Comparison of ENCODE assay signal across 9 cellular contexts in genomic region chr15:84714816-84715215, GRCh38. TPM values are rescaled to one million over a fixed set of nuclear protein-coding genes. Genes with fewer than 3 reads are reported as not detected.
DNase-seq lines count a peak whose midpoint lies in the region; ATAC-seq and TF ChIP-seq lines count a peak whose summit lies in the region.
"Had no signal": no experiment of that assay in that cellular context is flagged by ENCODE, and none has a peak within 500 bp of the region (broad histone marks: within the 10 kb centered on the region; RNA-seq: fewer than 3 reads in every experiment).

No MANE protein-coding gene starts in this region.

- H3K27ac ChIP-seq in tibial artery = peak overlapping the region; percentile 87 to 90

- peak overlapping the region; percentile 80 for H3K4me3 ChIP-seq in kidney epithelial cell (ENCODE audit: low read depth, low read length)
- H3K4me3 ChIP-seq in tibial artery = peak overlapping the region; percentile 86 to 87

- H3K27me3 ChIP-seq in kidney epithelial cell (ENCODE audit: control insufficient read depth, insufficient read depth, low read length) = no peaks in the 10 kb centered on the region
- H3K27me3 ChIP-seq in tibial artery = no peaks in the 10 kb centered on the region

- H3K36me3 ChIP-seq in kidney epithelial cell (ENCODE audit: control insufficient read depth, insufficient read depth, low read length) (peaks cover 2% of the 10 kb centered on the region), tibial artery (peaks cover 8 to 15% (median 13%) of the 10 kb centered on the region in 3 donors)

- peaks cover 52% of the 10 kb centered on the region for H3K4me1 Mint-ChIP-seq in activated T-cell treated with anti-CD3 and anti-CD28 coated beads, Interleukin-2, amount 50 U/mL, for 24 hours (ENCODE audit: low read depth)

- no peak for DNase-seq in activated T-cell treated with anti-CD3 and anti-CD28 coated beads, Interleukin-2, amount 50 U/mL, for 24 hours
- DNase-seq in activated T-cell treated with anti-CD3 and anti-CD28 coated beads, Interleukin-2, amount 50 U/mL, for 48 hours = no peak
- DNase-seq in activated naive CD4-positive, alpha-beta T cell treated with anti-CD3 and anti-CD28 coated beads, Interleukin-2, amount 50 U/mL, for 72 hours (ENCODE audit: low spot score in 2 of 2) = no peak
- no peak for DNase-seq in kidney epithelial cell (ENCODE audit: low read depth)
- no peak for DNase-seq in tibial artery
- DNase-seq: NCI-H1048 had no signal

- no peaks in the 10 kb centered on the region for H3K9me3 ChIP-seq in tibial artery

- intact Hi-C loops in tibial artery (cut with DNase I; ENCODE audit: low total_unique reads) = loop anchor here (10.0 kb wide), 1 partner anchor 110 kb away; the partner anchor contains the start of gene ZSCAN2

- no peak for ATAC-seq in activated naive CD4-positive, alpha-beta T cell treated with anti-CD3 and anti-CD28 coated beads, Interleukin-2, amount 50 U/mL, for 72 hours
- no peak for ATAC-seq in GM21786 (IDR thresholded peaks at IDR 0.05; ENCODE audit: unreplicated experiment)
- ATAC-seq in GM18502 (IDR thresholded peaks at IDR 0.05; ENCODE audit: poor library complexity, unreplicated experiment) = no peak
- no peak for ATAC-seq in activated CD4-positive, CD25-positive, alpha-beta regulatory T cell treated with anti-CD3 and anti-CD28 coated beads, Interleukin-2, amount 50 U/mL, for 24 hours

- peak overlapping the region; percentile 100 for H3K4me3 Mint-ChIP-seq in activated T-cell treated with anti-CD3 and anti-CD28 coated beads, Interleukin-2, amount 50 U/mL, for 24 hours

- TF ChIP-seq CTCF in kidney epithelial cell (IDR thresholded peaks at IDR 0.05; ENCODE audit: insufficient read depth, low read length, poor library complexity, severe bottlenecking) = no peak
- TF ChIP-seq CTCF in tibial artery (IDR thresholded peaks at IDR 0.05) = no peak

- H3K27me3 Mint-ChIP-seq in activated T-cell treated with anti-CD3 and anti-CD28 coated beads, Interleukin-2, amount 50 U/mL, for 24 hours = no peaks in the 10 kb centered on the region

- peaks cover 65% of the 10 kb centered on the region for H3K36me3 Mint-ChIP-seq in activated T-cell treated with anti-CD3 and anti-CD28 coated beads, Interleukin-2, amount 50 U/mL, for 24 hours (ENCODE audit: low read depth)
- peaks cover 14 to 16% of the 10 kb centered on the region in 2 donors for H3K36me3 Mint-ChIP-seq in activated naive CD4-positive, alpha-beta T cell treated with anti-CD3 and anti-CD28 coated beads, Interleukin-2, amount 50 U/mL, for 72 hours

- H3K27ac Mint-ChIP-seq in activated T-cell treated with anti-CD3 and anti-CD28 coated beads, Interleukin-2, amount 50 U/mL, for 24 hours = peak overlapping the region; percentile 96
- H3K27ac Mint-ChIP-seq in activated naive CD4-positive, alpha-beta T cell treated with anti-CD3 and anti-CD28 coated beads, Interleukin-2, amount 50 U/mL, for 72 hours = peak overlapping the region; percentile 97 to 100

- no peaks in the 10 kb centered on the region for H3K9me3 Mint-ChIP-seq in activated T-cell treated with anti-CD3 and anti-CD28 coated beads, Interleukin-2, amount 50 U/mL, for 24 hours
- no peaks in the 10 kb centered on the region for H3K9me3 Mint-ChIP-seq in activated naive CD4-positive, alpha-beta T cell treated with anti-CD3 and anti-CD28 coated beads, Interleukin-2, amount 50 U/mL, for 72 hours

- peaks cover 0 to 32% (median 20%) of the 10 kb centered on the region in 4 donors for H3K4me1 ChIP-seq in tibial artery

RNA-seq across cellular contexts. Expression of gene SEC11A, which starts 1.1 kb away (rescaled TPM):
- total RNA-seq in activated naive CD4-positive, alpha-beta T cell treated with anti-CD3 and anti-CD28 coated beads, Interleukin-2, amount 50 U/mL, for 72 hours = 100 to 1,000 TPM; 111 to 129 TPM
- total RNA-seq in kidney epithelial cell = 183 and 213 TPM in 2 replicates

RNA-seq across cellular contexts. Expression of gene ZNF592, which starts 33.6 kb away (rescaled TPM):
- total RNA-seq in activated naive CD4-positive, alpha-beta T cell treated with anti-CD3 and anti-CD28 coated beads, Interleukin-2, amount 50 U/mL, for 72 hours = 10 to 100 TPM; 22.7 to 34.7 TPM
- 18.8 and 20.5 TPM in 2 replicates for total RNA-seq in kidney epithelial cell

RNA-seq across cellular contexts. Expression of gene NMB, which starts 56.8 kb away (rescaled TPM):
- 1 to 10 TPM; 1.9 to 9.4 TPM for total RNA-seq in activated naive CD4-positive, alpha-beta T cell treated with anti-CD3 and anti-CD28 coated beads, Interleukin-2, amount 50 U/mL, for 72 hours
- total RNA-seq in kidney epithelial cell = 6.3 and 12.0 TPM in 2 replicates
